In the genomic region with DNA sequence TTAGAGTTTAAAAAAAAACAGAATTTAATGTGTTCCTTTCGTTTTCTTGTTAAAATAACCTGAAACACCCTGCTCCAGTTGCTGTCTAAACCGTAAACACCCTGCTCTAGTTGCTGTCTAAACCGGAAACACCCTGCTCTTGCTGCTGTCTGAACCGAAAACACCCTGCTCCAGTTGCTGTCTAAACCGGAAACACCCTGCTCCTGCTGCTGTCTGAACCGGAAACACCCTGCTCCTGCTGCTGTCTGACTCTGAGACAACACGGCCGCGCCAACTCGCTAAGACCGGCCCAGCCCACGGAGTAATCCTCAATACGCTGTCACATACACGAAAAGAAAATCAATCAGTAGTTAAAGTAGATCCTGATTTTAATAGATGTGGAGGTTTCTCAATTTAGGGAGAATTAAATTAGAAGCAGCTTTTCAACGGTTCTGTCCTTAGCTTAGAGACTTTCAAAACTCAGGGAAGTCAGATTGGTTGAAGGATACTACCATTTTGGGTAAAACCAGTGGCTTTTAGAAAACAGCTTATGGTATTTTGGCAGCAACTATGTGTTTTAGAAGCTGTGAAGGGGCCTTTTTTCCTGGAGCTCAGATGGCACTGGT, we compare ENCODE assay signal across 8 cellular contexts.
A peak's percentile ranks its signal among the peaks of the same experiment; 100 is the strongest.
DNase-seq lines count a peak whose midpoint lies in the region; ATAC-seq and TF ChIP-seq lines count a peak whose summit lies in the region.

No MANE protein-coding gene starts in this region.

- peak overlapping the region; percentile 64 for H3K27ac ChIP-seq in CD8-positive, alpha-beta T cell (ENCODE audit: low read depth, low read length)
- H3K27ac ChIP-seq in cardiac muscle cell = peak overlapping the region; percentile 10

- peak; percentile 61 to 86 (median 75) for DNase-seq in CD8-positive, alpha-beta T cell
- peak; percentile 84 for DNase-seq in MV-4-11 (lab: John Stamatoyannopoulos, UW)
- peak; percentile 71 to 75 for DNase-seq in activated T-cell treated with anti-CD3 and anti-CD28 coated beads, Interleukin-2, amount 50 U/mL, for 48 hours
- DNase-seq in cardiac muscle cell (ENCODE audit: low read depth in 1 of 2, low spot score in 1 of 2) = peak in 1 of 2 donors; percentile 72
- peak; percentile 56 to 60 for DNase-seq in stimulated activated CD4-positive, alpha-beta T cell treated with anti-CD3 and anti-CD28 coated beads, Interleukin-15, amount 100 ng/mL, for 48 hours (ENCODE audit: low read depth in 2 of 2)
- no peak for DNase-seq in NCI-H526 treated with DMSO at 0.1 percent for 48 hours (lab: John Stamatoyannopoulos, UW)
- no peak for DNase-seq in posterior cingulate gyrus

- no peak for TF ChIP-seq CTCF in CD8-positive, alpha-beta T cell (IDR thresholded peaks at IDR 0.05)
- TF ChIP-seq CTCF in cardiac muscle cell (IDR thresholded peaks at IDR 0.05; ENCODE audit: low read depth, low read length) = no peak

- POLR2A ChIA-PET in CD8-positive, alpha-beta T cell (lab: Charles Lee) = interaction anchor here (0.7 to 1.9 kb wide), 9 partner anchors 12 to 468 kb away, joined by 3 to 9 read pairs (median 4); a partner anchor contains a TSS

- H3K36me3 ChIP-seq in CD8-positive, alpha-beta T cell (ENCODE audit: insufficient read depth, low read length) = no peaks in the 10 kb centered on the region
- H3K36me3 ChIP-seq in cardiac muscle cell = no peaks in the 10 kb centered on the region

- peak overlapping the region; percentile 77 for H3K4me3 Mint-ChIP-seq in CD8-positive, alpha-beta T cell

- no peaks in the 10 kb centered on the region for H3K9me3 ChIP-seq in CD8-positive, alpha-beta T cell (ENCODE audit: low read length)
- H3K9me3 ChIP-seq in cardiac muscle cell (ENCODE audit: low read depth) = no peaks in the 10 kb centered on the region

- H3K9me3 Mint-ChIP-seq in CD8-positive, alpha-beta T cell = no peaks in the 10 kb centered on the region

- H3K27me3 ChIP-seq in CD8-positive, alpha-beta T cell (ENCODE audit: insufficient read depth, low read length) = no peaks in the 10 kb centered on the region
- no peaks in the 10 kb centered on the region for H3K27me3 ChIP-seq in cardiac muscle cell

- ATAC-seq in CD8-positive, alpha-beta T cell = peak; percentile 95
- peak; percentile 93 for ATAC-seq in GM21717 (IDR thresholded peaks at IDR 0.05; ENCODE audit: unreplicated experiment)

- peak overlapping the region; percentile 99 for H3K27ac Mint-ChIP-seq in CD8-positive, alpha-beta T cell

- peaks cover 19% of the 10 kb centered on the region for H3K4me1 ChIP-seq in CD8-positive, alpha-beta T cell (ENCODE audit: insufficient read depth, low read length)
- H3K4me1 ChIP-seq in cardiac muscle cell (ENCODE audit: low read depth) = peaks cover 6% of the 10 kb centered on the region

- no peaks in the 10 kb centered on the region for H3K36me3 Mint-ChIP-seq in CD8-positive, alpha-beta T cell

- CTCF ChIA-PET in CD8-positive, alpha-beta T cell (lab: Charles Lee) = interaction anchor here (0.8 to 1.6 kb wide), 4 partner anchors 12 to 194 kb away, joined by 3 to 7 read pairs (median 3); no protein-coding TSS in a partner anchor

- intact Hi-C loops in CD8-positive, alpha-beta T cell (cut with DNase I, micrococcal nuclease) = loop anchor here (1.0 to 2.0 kb wide), 4 partner anchors 71 to 139 kb away; a partner anchor contains a TSS
- intact Hi-C loops in posterior cingulate gyrus (cut with DNase I) = no loop called here

- H3K4me3 ChIP-seq in CD8-positive, alpha-beta T cell (ENCODE audit: low read depth, low read length) = peak overlapping the region; percentile 11
- no peak overlapping the region for H3K4me3 ChIP-seq in cardiac muscle cell

- H3K27me3 Mint-ChIP-seq in CD8-positive, alpha-beta T cell (ENCODE audit: low read depth) = no peaks in the 10 kb centered on the region

- peaks cover 25% of the 10 kb centered on the region for H3K4me1 Mint-ChIP-seq in CD8-positive, alpha-beta T cell (ENCODE audit: low read depth)

Comparison
In these comparisons a context has a peak if more than half of its experiments do, and no peak if none do; other contexts are left out.
1. DNase-seq: peak in CD8-positive, alpha-beta T cell (7 of 7), MV-4-11 (single experiment), activated T-cell treated with anti-CD3 and anti-CD28 coated beads, Interleukin-2, amount 50 U/mL, for 48 hours (2 of 2) and stimulated activated CD4-positive, alpha-beta T cell treated with anti-CD3 and anti-CD28 coated beads, Interleukin-15, amount 100 ng/mL, for 48 hours (2 of 2); none in NCI-H526 treated with DMSO at 0.1 percent for 48 hours (single experiment) and posterior cingulate gyrus (0 of 10).